ENCODE assay signal across 18 cellular contexts in genomic region chr4:5734841-5735240, GRCh38. TPM values are rescaled to one million over a fixed set of nuclear protein-coding genes. Genes with fewer than 3 reads are reported as not detected.
DNase-seq lines count a peak whose midpoint lies in the region; ATAC-seq and TF ChIP-seq lines count a peak whose summit lies in the region.
"Had no signal": no experiment of that assay in that cellular context is flagged by ENCODE, and none has a peak within 500 bp of the region (broad histone marks: within the 10 kb centered on the region; RNA-seq: fewer than 3 reads in every experiment).

No MANE protein-coding gene starts in this region.

- H3K4me3 ChIP-seq in adrenal gland (no peak overlapping the region), smooth muscle cell (no peak overlapping the region)
- H3K4me3 ChIP-seq: SJSA1 had no signal

- H3K9me3 ChIP-seq in adrenal gland (replicated peaks in 1 of 3) (no peaks in the 10 kb centered on the region), smooth muscle cell (replicated peaks; ENCODE audit: low read depth) (no peaks in the 10 kb centered on the region)
- H3K9me3 ChIP-seq: SJSA1 had no signal

- H3K4me1 ChIP-seq in adrenal gland (replicated peaks in 1 of 2) (no peaks in the 10 kb centered on the region), smooth muscle cell (ENCODE audit: low read depth) (no peaks in the 10 kb centered on the region)
- H3K4me1 ChIP-seq: SJSA1 had no signal

- H3K9ac ChIP-seq in smooth muscle cell (ENCODE audit: low read depth): no peak overlapping the region

- H3K27ac Mint-ChIP-seq in stimulated activated effector memory CD8-positive, alpha-beta T cell treated with anti-CD3 and anti-CD28 coated beads, Interleukin-12 subunit alpha, Interleukin-12 subunit beta, amount 100 ng/mL, for 72 hours: no peak overlapping the region
- H3K27ac Mint-ChIP-seq: H9, IgD-negative memory B cell had no signal

- peaks cover 18% of the 10 kb centered on the region for H4K20me1 ChIP-seq in smooth muscle cell (ENCODE audit: low read depth)

- no peaks in the 10 kb centered on the region for H3K79me2 ChIP-seq in smooth muscle cell (ENCODE audit: low read depth)

- peak; percentile 84 for ATAC-seq in Right ventricle myocardium superior (ENCODE audit: poor library complexity)
- peak; percentile 37 for ATAC-seq in stimulated activated effector memory CD8-positive, alpha-beta T cell treated with anti-CD3 and anti-CD28 coated beads, Interleukin-12 subunit alpha, Interleukin-12 subunit beta, amount 100 ng/mL, for 72 hours

- no peaks in the 10 kb centered on the region for H3F3A ChIP-seq in smooth muscle cell (ENCODE audit: low read depth)

- no peak for TF ChIP-seq POLR2A in adrenal gland (IDR thresholded peaks at IDR 0.05)

- CTCF ChIA-PET in RWPE1 (lab: Yijun Ruan, JAX): interaction anchor here (0.6 kb wide), 1 partner anchor 23 kb away, joined by 3 read pairs; no protein-coding TSS in a partner anchor

- H3K36me3 ChIP-seq in adrenal gland (replicated peaks in 1 of 2): no peaks in the 10 kb centered on the region
- peaks cover 10% of the 10 kb centered on the region for H3K36me3 ChIP-seq in smooth muscle cell (ENCODE audit: low read depth)

- H3K4me1 Mint-ChIP-seq in stimulated activated effector memory CD8-positive, alpha-beta T cell treated with anti-CD3 and anti-CD28 coated beads, Interleukin-12 subunit alpha, Interleukin-12 subunit beta, amount 100 ng/mL, for 72 hours: no peaks in the 10 kb centered on the region
- H3K4me1 Mint-ChIP-seq: H9, IgD-negative memory B cell had no signal

- H3K4me2 ChIP-seq in smooth muscle cell: no peak overlapping the region

- intact Hi-C loops in Right ventricle myocardium superior (cut with DNase I): no loop called here
- intact Hi-C loops in adrenal gland (cut with DNase I): no loop called here

- TF ChIP-seq CTCF in RWPE1 (conservative IDR thresholded peaks at IDR 0.05; ENCODE audit: low read depth): no peak
- TF ChIP-seq CTCF in adrenal gland (IDR thresholded peaks at IDR 0.05): no peak
- no peak for TF ChIP-seq CTCF in smooth muscle cell (IDR thresholded peaks at IDR 0.05; ENCODE audit: borderline replicate concordance, insufficient read depth, poor library complexity, severe bottlenecking)

- no peaks in the 10 kb centered on the region for H3K9me3 Mint-ChIP-seq in stimulated activated effector memory CD8-positive, alpha-beta T cell treated with anti-CD3 and anti-CD28 coated beads, Interleukin-12 subunit alpha, Interleukin-12 subunit beta, amount 100 ng/mL, for 72 hours
- H3K9me3 Mint-ChIP-seq: H9, IgD-negative memory B cell had no signal

- H3K27ac ChIP-seq in RWPE1 (peak overlapping the region; percentile 28), adrenal gland (no peak overlapping the region), smooth muscle cell (ENCODE audit: low read depth) (no peak overlapping the region)
- H3K27ac ChIP-seq: SJSA1 had no signal

- DNase-seq in RWPE1 (ENCODE audit: low spot score) (no peak), Right ventricle myocardium superior (peak; percentile 78), medulla oblongata (ENCODE audit: extremely low spot score) (peak; percentile 13), adrenal gland (no peak), NCI-H345 (lab: John Stamatoyannopoulos, UW) (no peak), smooth muscle cell (lab: John Stamatoyannopoulos, UW; ENCODE audit: unreplicated experiment) (no peak)
- no peak for DNase-seq in stimulated activated effector memory CD8-positive, alpha-beta T cell treated with anti-CD3 and anti-CD28 coated beads, Interleukin-12 subunit alpha, Interleukin-12 subunit beta, amount 100 ng/mL, for 72 hours (ENCODE audit: low spot score in 2 of 2)
- DNase-seq: COR-L47, H9, Kasumi-1, NCI-H1105, NCI-H1694, NCI-H2107, NCI-H226, NCI-H526, RPMI8226 had no signal

- no peaks in the 10 kb centered on the region for H3K36me3 Mint-ChIP-seq in stimulated activated effector memory CD8-positive, alpha-beta T cell treated with anti-CD3 and anti-CD28 coated beads, Interleukin-12 subunit alpha, Interleukin-12 subunit beta, amount 100 ng/mL, for 72 hours
- H3K36me3 Mint-ChIP-seq: IgD-negative memory B cell had no signal

- H3K4me3 Mint-ChIP-seq in stimulated activated effector memory CD8-positive, alpha-beta T cell treated with anti-CD3 and anti-CD28 coated beads, Interleukin-12 subunit alpha, Interleukin-12 subunit beta, amount 100 ng/mL, for 72 hours: no peak overlapping the region
- H3K4me3 Mint-ChIP-seq: H9, IgD-negative memory B cell had no signal

- H3K27me3 ChIP-seq in adrenal gland (no peaks in the 10 kb centered on the region), smooth muscle cell (ENCODE audit: low read depth) (no peaks in the 10 kb centered on the region)
- H3K27me3 ChIP-seq: SJSA1 had no signal

- H2AFZ ChIP-seq in smooth muscle cell (ENCODE audit: low read depth): no peak overlapping the region

- POLR2A ChIA-PET in RWPE1 (lab: Yijun Ruan, JAX; ENCODE audit: low non-redundant PET): no interaction called here

- 86 to 92% (median 91%) methylated on average over 5 of the region's 5 CpGs; no CpG with 5 or more reads in 1 of the 4 donors for WGBS in adrenal gland, 4 donors
- WGBS in smooth muscle cell (ENCODE audit: low lambda C conversion rate): 99% methylated on average over 5 of the region's 5 CpGs

RNA-seq across cellular contexts. Expression of gene EVC, which starts 23.8 kb away (rescaled TPM):
- total RNA-seq in Right ventricle myocardium superior (5.3 TPM), adrenal gland (10 to 100 TPM in 6 of 8 donors, 1 to 10 TPM in 2; 3.6 to 23.7 (median 16.5) TPM), smooth muscle cell (11.5 and 15.5 TPM in 2 replicates)
- polyA plus RNA-seq in adrenal gland (1 to 10 TPM; 1.0 to 5.3 (median 4.3) TPM), smooth muscle cell (6.7 and 7.5 TPM in 2 replicates)

RNA-seq across cellular contexts. Expression of gene EVC2, which starts 26.5 kb away (rescaled TPM):
- total RNA-seq in Right ventricle myocardium superior: 1.6 TPM
- total RNA-seq in adrenal gland: 1 to 10 TPM in 6 of 8 donors, under 1 TPM in 2; 0.75 to 3.4 (median 1.9) TPM
- polyA plus RNA-seq in adrenal gland: 1 to 10 TPM in 1 of 3 donors, under 1 TPM in 2; 0.66 to 1.6 (median 0.74) TPM
- 7.9 and 8.5 TPM in 2 replicates for total RNA-seq in smooth muscle cell
- polyA plus RNA-seq in smooth muscle cell: 6.2 and 6.9 TPM in 2 replicates

Comparison
In these comparisons a context has a peak if more than half of its experiments do, and no peak if none do; other contexts are left out.
1. DNase-seq: peak in Right ventricle myocardium superior (single experiment) and medulla oblongata (single experiment); none in RWPE1 (single experiment), stimulated activated effector memory CD8-positive, alpha-beta T cell treated with anti-CD3 and anti-CD28 coated beads, Interleukin-12 subunit alpha, Interleukin-12 subunit beta, amount 100 ng/mL, for 72 hours (0 of 2), adrenal gland (0 of 7), NCI-H345 (single experiment) and smooth muscle cell (single experiment).